In the genomic region with DNA sequence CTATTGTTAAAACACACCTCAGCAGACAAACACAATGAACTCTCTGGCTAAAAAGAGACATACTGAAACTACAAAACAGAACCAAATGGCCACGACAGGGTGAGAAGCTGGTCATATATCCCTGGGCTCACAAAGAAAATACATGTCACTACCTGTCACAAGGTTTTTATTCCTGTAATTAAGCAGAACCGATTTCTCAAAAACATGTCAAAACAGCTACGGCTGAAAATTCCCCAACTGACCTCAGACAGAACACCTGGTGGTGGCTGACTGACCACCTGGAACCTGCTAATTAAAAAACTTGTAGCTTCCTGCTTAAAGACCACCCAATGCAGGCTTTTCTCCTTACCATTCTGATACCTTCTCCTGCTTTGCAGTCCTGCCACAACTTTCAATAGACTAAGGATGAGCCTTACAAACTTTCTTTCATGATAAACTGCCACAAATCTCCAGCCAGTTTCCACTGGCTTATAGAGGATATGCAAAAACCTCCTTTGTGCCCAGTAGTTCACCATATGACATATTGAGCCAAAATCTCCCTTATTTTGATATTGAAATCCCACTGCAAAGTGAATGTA, we compare ENCODE assay signal across 12 cellular contexts.
A peak's percentile ranks its signal among the peaks of the same experiment; 100 is the strongest.
DNase-seq lines count a peak whose midpoint lies in the region; ATAC-seq, FAIRE-seq and TF ChIP-seq lines count a peak whose summit lies in the region.
"Had no signal": no experiment of that assay in that cellular context is flagged by ENCODE, and none has a peak within 500 bp of the region (broad histone marks: within the 10 kb centered on the region; RNA-seq: fewer than 3 reads in every experiment).

No MANE protein-coding gene starts in this region.

- H3K27ac Mint-ChIP-seq in chondrocyte (ENCODE audit: unreplicated experiment) = no peak overlapping the region

- TF ChIP-seq CTCF in bronchial epithelial cell (IDR thresholded peaks at IDR 0.05; ENCODE audit: insufficient read depth, low read length, severe bottlenecking) = no peak
- no peak for TF ChIP-seq CTCF in chondrocyte (IDR thresholded peaks at IDR 0.05)

- no peak for FAIRE-seq in bronchial epithelial cell (lab: Jason Lieb, UNC)

- no peaks in the 10 kb centered on the region for H3K36me3 ChIP-seq in bronchial epithelial cell (ENCODE audit: control insufficient read depth, insufficient read depth, low read length)
- H3K36me3 ChIP-seq: cardiac muscle cell, prostate gland, vagina had no signal

- H3K9me3 Mint-ChIP-seq in chondrocyte (ENCODE audit: low read depth) = no peaks in the 10 kb centered on the region

- no peaks in the 10 kb centered on the region for H3K27me3 ChIP-seq in bronchial epithelial cell (ENCODE audit: control insufficient read depth, insufficient read depth, low read length)
- H3K27me3 ChIP-seq: cardiac muscle cell, vagina had no signal

- H3K4me3 Mint-ChIP-seq in chondrocyte (ENCODE audit: unreplicated experiment) = no peak overlapping the region

- DNase-seq in bronchial epithelial cell (ENCODE audit: low read depth) (peak; percentile 47), NCI-H2081 (lab: John Stamatoyannopoulos, UW) (no peak), chondrocyte (ENCODE audit: low spot score) (no peak), mucosa of gallbladder (ENCODE audit: low spot score) (no peak)
- no peak for DNase-seq in activated naive CD4-positive, alpha-beta T cell treated with Interleukin-2 at 50 U/mL for 16 hours
- DNase-seq: activated T-cell treated with anti-CD3 and anti-CD28 coated beads, Interleukin-2, amount 50 U/mL, for 48 hours had no signal

- ATAC-seq in GM18868 (IDR thresholded peaks at IDR 0.05; ENCODE audit: unreplicated experiment) = peak; percentile 94
- peak; percentile 91 for ATAC-seq in GM21619 (IDR thresholded peaks at IDR 0.05; ENCODE audit: unreplicated experiment)
- peak; percentile 84 for ATAC-seq in HG03108 (IDR thresholded peaks at IDR 0.05; ENCODE audit: unreplicated experiment)

- H3K36me3 Mint-ChIP-seq in chondrocyte (ENCODE audit: low read depth) = no peaks in the 10 kb centered on the region

- H3K4me1 Mint-ChIP-seq in chondrocyte (ENCODE audit: low read depth) = peaks cover 1% of the 10 kb centered on the region

- H3K4me3 ChIP-seq in bronchial epithelial cell (ENCODE audit: low read depth, low read length) = no peak overlapping the region
- H3K4me3 ChIP-seq: cardiac muscle cell, prostate gland, vagina had no signal

- H3K27me3 Mint-ChIP-seq in chondrocyte (ENCODE audit: low read depth) = peaks cover 16% of the 10 kb centered on the region
